In genomic region chr4:16598241-16599224, GRCh38 we compare ENCODE assay signal across 2 cellular contexts.
TF ChIP-seq lines count a peak whose summit lies in the region.

No MANE protein-coding gene starts in this region.

TF ChIP-seq in GM23338, 12 proteins besides CTCF, POLR2A, EP300 and RAD21 (continued from another document):
- no peak for TF ChIP-seq ZNF462 (CRISPR knock-in tag; IDR thresholded peaks at IDR 0.05)
- no peak for TF ChIP-seq REST (IDR thresholded peaks at IDR 0.05; ENCODE audit: unreplicated experiment)
- no peak for TF ChIP-seq JUNB (IDR thresholded peaks at IDR 0.05; ENCODE audit: unreplicated experiment)
- TF ChIP-seq NANOG (IDR thresholded peaks at IDR 0.05; ENCODE audit: borderline replicate concordance), result no peak
- no peak for TF ChIP-seq CREB1 (CRISPR knock-in tag; IDR thresholded peaks at IDR 0.05; ENCODE audit: low read depth)
- TF ChIP-seq ZNF331 (CRISPR knock-in tag; IDR thresholded peaks at IDR 0.05; ENCODE audit: low read depth), result no peak
- no peak for TF ChIP-seq EZH2 (IDR thresholded peaks at IDR 0.05; ENCODE audit: low read depth, unreplicated experiment)
- no peak for TF ChIP-seq STAT1 (IDR thresholded peaks at IDR 0.05; ENCODE audit: unreplicated experiment)
- TF ChIP-seq ZNF114 (CRISPR knock-in tag; IDR thresholded peaks at IDR 0.05), result no peak
- no peak for TF ChIP-seq EZH2phosphoT487 (IDR thresholded peaks at IDR 0.05; ENCODE audit: unreplicated experiment)
TF ChIP-seq in GM23338: peak in this region for 0.

TF ChIP-seq in neural cell, 6 proteins besides CTCF, POLR2A, EP300 and RAD21 (continued from another document):
- no peak for TF ChIP-seq EZH2 (IDR thresholded peaks at IDR 0.05; ENCODE audit: borderline replicate concordance, insufficient read depth, low read length, poor library complexity, severe bottlenecking)
